10 cellular contexts compared by ENCODE assay signal in the genomic region with DNA sequence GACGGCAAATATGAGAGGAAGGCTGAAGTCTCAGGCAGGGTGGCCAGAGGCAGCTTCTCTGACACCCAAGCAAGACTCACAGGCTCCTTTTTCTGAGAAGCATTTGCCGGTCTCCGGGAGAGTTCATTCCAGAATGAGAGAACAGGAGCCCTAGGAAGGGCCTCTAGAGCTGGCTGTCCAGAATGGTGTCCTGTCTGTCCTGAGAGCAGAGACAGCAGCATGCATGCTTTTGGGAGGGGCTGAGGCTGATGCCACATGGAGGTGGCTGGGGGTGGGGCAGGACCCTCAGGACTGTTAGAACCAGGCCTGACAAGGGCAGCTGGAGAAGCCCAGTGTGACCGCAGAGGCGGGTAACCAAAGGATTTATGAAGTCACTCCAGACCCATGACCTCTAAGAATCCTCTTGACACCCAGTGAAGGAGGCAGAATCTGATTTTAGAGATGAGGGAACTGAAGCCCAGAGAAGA. TPM values are rescaled to one million over a fixed set of nuclear protein-coding genes. Genes with fewer than 3 reads are reported as not detected.
DNase-seq lines count a peak whose midpoint lies in the region; ATAC-seq and TF ChIP-seq lines count a peak whose summit lies in the region.
"Had no signal": no experiment of that assay in that cellular context is flagged by ENCODE, and none has a peak within 500 bp of the region (broad histone marks: within the 10 kb centered on the region; RNA-seq: fewer than 3 reads in every experiment).

No MANE protein-coding gene starts in this region.

- H3K9me2 ChIP-seq in Karpas-422 (replicated peaks; ENCODE audit: insufficient read depth, low read length) = no peaks in the 10 kb centered on the region

- peaks cover 53% of the 10 kb centered on the region for H3K79me2 ChIP-seq in Karpas-422 (ENCODE audit: low read length)

- H4K20me1 ChIP-seq in Karpas-422 (ENCODE audit: insufficient read depth, low read depth, low read length) = no peaks in the 10 kb centered on the region

- peaks cover 36% of the 10 kb centered on the region for H3K4me1 Mint-ChIP-seq in CD14-positive monocyte
- H3K4me1 Mint-ChIP-seq in nephron = peaks cover 35% of the 10 kb centered on the region

- intact Hi-C loops in CD14-positive monocyte (cut with micrococcal nuclease) (loop anchor here in 1 of 2 donors (2.0 to 5.0 kb wide), 4 partner anchors 14 to 97 kb away; a partner anchor contains a TSS), dorsolateral prefrontal cortex (cut with DNase I) (no loop called here), body of pancreas (cut with DNase I) (no loop called here)

- H3K27ac ChIP-seq in Karpas-422 (ENCODE audit: low read length) (peak overlapping the region; percentile 99), dorsolateral prefrontal cortex (peak overlapping the region in 51 of 59 donors; percentile 3 to 96 (median 56)), body of pancreas (peak overlapping the region in 2 of 4 donors; percentile 22 to 33)

- ATAC-seq in GM18870 (IDR thresholded peaks at IDR 0.05; ENCODE audit: unreplicated experiment) = no peak
- no peak for ATAC-seq in body of pancreas

- peak overlapping the region; percentile 61 for H3K4me2 ChIP-seq in Karpas-422 (ENCODE audit: low read depth, low read length, poor library complexity, severe bottlenecking)

- 97 to 100% methylated on average over 4 of the region's 5 CpGs for WGBS in body of pancreas, 2 donors

- H3K36me3 Mint-ChIP-seq in CD14-positive monocyte (peaks cover 8 to 9% of the 10 kb centered on the region in 2 donors), nephron (ENCODE audit: low read depth) (no peaks in the 10 kb centered on the region)
- H3K36me3 Mint-ChIP-seq: IgD-negative memory B cell had no signal

- H3K9ac ChIP-seq in Karpas-422 (ENCODE audit: low read length) = peak overlapping the region; percentile 60

- H3K36me3 ChIP-seq in Karpas-422 (ENCODE audit: insufficient read depth, low read length) = no peaks in the 10 kb centered on the region
- no peaks in the 10 kb centered on the region for H3K36me3 ChIP-seq in body of pancreas (replicated peaks in 1 of 2; ENCODE audit: insufficient read depth in 1 of 2, low read depth in 2 of 2)

- H3K27me3 Mint-ChIP-seq in CD14-positive monocyte (ENCODE audit: low read depth in 3 of 3) (peaks cover 0 to 6% (median 4%) of the 10 kb centered on the region in 3 donors), nephron (ENCODE audit: low read depth) (no peaks in the 10 kb centered on the region)

- H3K4me3 Mint-ChIP-seq in CD14-positive monocyte = no peak overlapping the region
- H3K4me3 Mint-ChIP-seq in nephron = no peak overlapping the region
- H3K4me3 Mint-ChIP-seq: IgD-negative memory B cell had no signal

- H3K27me3 ChIP-seq in Karpas-422 (ENCODE audit: low read length) (no peaks in the 10 kb centered on the region), dorsolateral prefrontal cortex (no peaks in the 10 kb centered on the region), body of pancreas (no peaks in the 10 kb centered on the region)

- DNase-seq in CD14-positive monocyte (ENCODE audit: low spot score) (no peak), Karpas-422 (no peak), dorsolateral prefrontal cortex (no peak), body of pancreas (no peak), NCI-H1105 (lab: John Stamatoyannopoulos, UW) (no peak)
- DNase-seq in activated CD4-positive, alpha-beta T cell treated with anti-CD3 and anti-CD28 coated beads, Interleukin-2, amount 50 U/mL, for 48 hours = no peak
- DNase-seq: stimulated activated CD4-positive, alpha-beta T cell treated with anti-CD3 and anti-CD28 coated beads, Interleukin-2, amount 100 ng/mL, for 48 hours had no signal

- no peaks in the 10 kb centered on the region for H3K9me3 Mint-ChIP-seq in CD14-positive monocyte
- H3K9me3 Mint-ChIP-seq in nephron = no peaks in the 10 kb centered on the region
- H3K9me3 Mint-ChIP-seq: IgD-negative memory B cell had no signal

- TF ChIP-seq POLR2A in body of pancreas (IDR thresholded peaks at IDR 0.05) = no peak

- H3K4me1 ChIP-seq in Karpas-422 (ENCODE audit: low read length) (peaks cover 100% of the 10 kb centered on the region), body of pancreas (peaks cover 21% of the 10 kb centered on the region)

- TF ChIP-seq CTCF in CD14-positive monocyte (IDR thresholded peaks at IDR 0.05) (no peak), dorsolateral prefrontal cortex (IDR thresholded peaks at IDR 0.05 in 54 of 56, conservative IDR thresholded peaks at IDR 0.05 in 2 of 56; ENCODE audit: low read depth in 1 of 56, partially characterized antibody in 56 of 56) (no peak), nephron (IDR thresholded peaks at IDR 0.05; ENCODE audit: unreplicated experiment in 3 of 3) (no peak), body of pancreas (IDR thresholded peaks at IDR 0.05) (no peak)

- H3K27ac Mint-ChIP-seq in CD14-positive monocyte (peak overlapping the region; percentile 89 to 95 (median 93)), nephron (peak overlapping the region; percentile 39 to 69 (median 68))
- H3K27ac Mint-ChIP-seq: IgD-negative memory B cell had no signal

- H3K4me3 ChIP-seq in Karpas-422 (ENCODE audit: low read length) (no peak overlapping the region), dorsolateral prefrontal cortex (no peak overlapping the region), body of pancreas (no peak overlapping the region)

- H2AFZ ChIP-seq in Karpas-422 (ENCODE audit: low read length) = no peak overlapping the region

- H3K9me3 ChIP-seq in Karpas-422 (ENCODE audit: low read length) = no peaks in the 10 kb centered on the region
- no peaks in the 10 kb centered on the region for H3K9me3 ChIP-seq in body of pancreas

RNA-seq across cellular contexts. Expression of a gene that starts 60.0 kb away (rescaled TPM):
- polyA plus RNA-seq in CD14-positive monocyte = under 1 TPM; 0.27 to 0.31 TPM
- total RNA-seq in Karpas-422 (2014; rRNA removed; shearing (Covaris generic); ENCODE audit: low replicate concordance) = 27.1 and 42.8 TPM in 2 replicates
- 10 to 100 TPM in 104 of 120 experiments, 1 to 10 TPM in 16; 6.0 to 49.5 (median 17.2) TPM for total RNA-seq in dorsolateral prefrontal cortex
- 10 to 100 TPM; 25.2 to 29.3 TPM for total RNA-seq in body of pancreas
- polyA plus RNA-seq: IgD-negative memory B cell had no signal
